Comparison of ENCODE assay signal across 28 cellular contexts in the genomic region with DNA sequence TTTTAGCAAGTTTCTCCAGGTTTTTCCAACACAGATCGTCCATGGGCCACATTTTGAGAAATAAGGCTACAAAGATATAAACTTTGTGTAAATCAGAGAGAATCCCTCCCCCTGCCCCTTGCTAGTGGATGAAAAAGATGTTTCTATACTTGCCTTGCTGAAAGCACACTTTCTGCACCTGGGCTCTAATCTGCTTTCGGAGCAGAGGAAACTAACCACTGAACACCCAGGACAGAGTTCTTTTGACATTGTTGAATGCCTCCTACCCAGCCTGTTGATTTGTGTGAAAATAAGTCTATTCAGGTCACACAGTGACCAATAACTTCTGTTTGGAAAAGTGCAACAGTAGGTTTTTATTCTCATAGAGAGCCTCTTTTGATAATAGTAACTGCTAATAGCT. TPM values are rescaled to one million over a fixed set of nuclear protein-coding genes. Genes with fewer than 3 reads are reported as not detected.
A peak's percentile ranks its signal among the peaks of the same experiment; 100 is the strongest.
DNase-seq lines count a peak whose midpoint lies in the region; ATAC-seq and TF ChIP-seq lines count a peak whose summit lies in the region.
"Had no signal": no experiment of that assay in that cellular context is flagged by ENCODE, and none has a peak within 500 bp of the region (broad histone marks: within the 10 kb centered on the region; RNA-seq: fewer than 3 reads in every experiment).

No MANE protein-coding gene starts in this region.

- H3K4me1 Mint-ChIP-seq in immature natural killer cell = peaks cover 91 to 99% of the 10 kb centered on the region in 2 donors
- H3K4me1 Mint-ChIP-seq in stimulated activated effector memory CD8-positive, alpha-beta T cell treated with anti-CD3 and anti-CD28 coated beads, Interleukin-12 subunit alpha, Interleukin-12 subunit beta, amount 100 ng/mL, for 72 hours = peaks cover 93% of the 10 kb centered on the region

- peak overlapping the region; percentile 65 to 97 (median 89) for H3K27ac Mint-ChIP-seq in immature natural killer cell
- peak overlapping the region; percentile 46 for H3K27ac Mint-ChIP-seq in stimulated activated effector memory CD8-positive, alpha-beta T cell treated with anti-CD3 and anti-CD28 coated beads, Interleukin-12 subunit alpha, Interleukin-12 subunit beta, amount 100 ng/mL, for 72 hours

- peak overlapping the region; percentile 68 to 86 (median 75) for H3K4me3 Mint-ChIP-seq in immature natural killer cell
- peak overlapping the region; percentile 50 for H3K4me3 Mint-ChIP-seq in stimulated activated effector memory CD8-positive, alpha-beta T cell treated with anti-CD3 and anti-CD28 coated beads, Interleukin-12 subunit alpha, Interleukin-12 subunit beta, amount 100 ng/mL, for 72 hours
- H3K4me3 Mint-ChIP-seq: activated T-cell treated with anti-CD3 and anti-CD28 coated beads, Interleukin-2, amount 50 U/mL, for 4 hours; CD14-positive monocyte; neural crest cell; T-cell had no signal

- H3K4me3 ChIP-seq in DOHH2 (ENCODE audit: low read length) (no peak overlapping the region), KMS-11 (IDR thresholded peaks at IDR 0.05; ENCODE audit: insufficient read depth, low read depth, low read length) (no peak overlapping the region), BE2C (ENCODE audit: low read depth, low read length) (no peak overlapping the region)
- H3K4me3 ChIP-seq: body of pancreas, lung, pancreas, smooth muscle cell, transverse colon had no signal

- no peaks in the 10 kb centered on the region for H3K9me3 ChIP-seq in DOHH2 (ENCODE audit: control insufficient read depth, insufficient read depth, low read length)
- H3K9me3 ChIP-seq in BE2C = no peaks in the 10 kb centered on the region
- H3K9me3 ChIP-seq: body of pancreas, pancreas, transverse colon had no signal

- no peaks in the 10 kb centered on the region for H3K9me3 Mint-ChIP-seq in immature natural killer cell
- H3K9me3 Mint-ChIP-seq in stimulated activated effector memory CD8-positive, alpha-beta T cell treated with anti-CD3 and anti-CD28 coated beads, Interleukin-12 subunit alpha, Interleukin-12 subunit beta, amount 100 ng/mL, for 72 hours = no peaks in the 10 kb centered on the region
- H3K9me3 Mint-ChIP-seq: activated T-cell treated with anti-CD3 and anti-CD28 coated beads, Interleukin-2, amount 50 U/mL, for 4 hours; neural crest cell; T-cell had no signal

- TF ChIP-seq CTCF in DOHH2 (IDR thresholded peaks at IDR 0.05; ENCODE audit: low read depth, low read length, poor library complexity, severe bottlenecking) (no peak), KMS-11 (conservative IDR thresholded peaks at IDR 0.05; ENCODE audit: low read depth, low read length) (no peak), BE2C (IDR thresholded peaks at IDR 0.05; ENCODE audit: low read depth, low read length) (no peak)

- H2AFZ ChIP-seq in KMS-11 (ENCODE audit: low read depth) = no peak overlapping the region

- ATAC-seq in stimulated activated effector memory CD8-positive, alpha-beta T cell treated with anti-CD3 and anti-CD28 coated beads, Interleukin-12 subunit alpha, Interleukin-12 subunit beta, amount 100 ng/mL, for 72 hours = no peak
- ATAC-seq in HG03342 (IDR thresholded peaks at IDR 0.05; ENCODE audit: unreplicated experiment) = no peak
- ATAC-seq: body of pancreas, HCT116, pancreas had no signal

- peaks cover 34 to 69% (median 48%) of the 10 kb centered on the region in 3 donors for H3K36me3 Mint-ChIP-seq in immature natural killer cell
- no peaks in the 10 kb centered on the region for H3K36me3 Mint-ChIP-seq in stimulated activated effector memory CD8-positive, alpha-beta T cell treated with anti-CD3 and anti-CD28 coated beads, Interleukin-12 subunit alpha, Interleukin-12 subunit beta, amount 100 ng/mL, for 72 hours

- no peaks in the 10 kb centered on the region for H3K9me2 ChIP-seq in DOHH2 (replicated peaks; ENCODE audit: control insufficient read depth, low read length)

- H4K20me1 ChIP-seq in DOHH2 (ENCODE audit: control insufficient read depth, insufficient read depth, low read depth, low read length) (no peaks in the 10 kb centered on the region), KMS-11 (ENCODE audit: insufficient read depth) (no peaks in the 10 kb centered on the region)

- H3F3A ChIP-seq in DOHH2 (ENCODE audit: control insufficient read depth, insufficient read depth) = peaks cover 10% of the 10 kb centered on the region

- H3K36me3 ChIP-seq in DOHH2 (ENCODE audit: control insufficient read depth, low read length) (peaks cover 5% of the 10 kb centered on the region; the same call in 1 of the 2 replicates), KMS-11 (ENCODE audit: insufficient read depth) (no peaks in the 10 kb centered on the region), BE2C (no peaks in the 10 kb centered on the region)
- H3K36me3 ChIP-seq: pancreas, transverse colon had no signal

- H3K4me1 ChIP-seq in DOHH2 (ENCODE audit: control insufficient read depth, low read length) = peaks cover 72% of the 10 kb centered on the region
- peaks cover 57% of the 10 kb centered on the region for H3K4me1 ChIP-seq in KMS-11 (ENCODE audit: low read depth, poor library complexity, severe bottlenecking)
- H3K4me1 ChIP-seq in BE2C = no peaks in the 10 kb centered on the region
- H3K4me1 ChIP-seq: body of pancreas, pancreas had no signal

- DNase-seq in immature natural killer cell (no peak), BE2C (no peak), NCI-H748 treated with DMSO at 0.1 percent for 48 hours (lab: John Stamatoyannopoulos, UW) (no peak)
- DNase-seq in stimulated activated effector memory CD8-positive, alpha-beta T cell treated with anti-CD3 and anti-CD28 coated beads, Interleukin-12 subunit alpha, Interleukin-12 subunit beta, amount 100 ng/mL, for 72 hours (ENCODE audit: low spot score in 2 of 2) = no peak
- DNase-seq: activated gamma-delta T cell treated with Interleukin-2 at 50 U/mL for 16 hours; activated T-cell treated with anti-CD3 and anti-CD28 coated beads, Interleukin-2, amount 50 U/mL, for 4 hours; body of pancreas; Calu3; cerebellar nuclear complex; DMS79; dorsolateral prefrontal cortex; GDM1; NCI-H1092; NCI-H187; pancreas; retina; stimulated activated CD4-positive, alpha-beta T cell treated with anti-CD3 and anti-CD28 coated beads, Interleukin-2, amount 100 ng/mL, for 24 hours; stimulated activated CD8-positive, alpha-beta memory T cell treated with anti-CD3 and anti-CD28 coated beads, Interleukin-4, amount 100 ng/mL, for 48 hours; T-cell; transverse colon had no signal

- no peak overlapping the region for H3K27ac ChIP-seq in DOHH2 (ENCODE audit: low read depth, low read length)
- peak overlapping the region; percentile 99 for H3K27ac ChIP-seq in KMS-11
- H3K27ac ChIP-seq: body of pancreas, pancreas had no signal

- H3K4me2 ChIP-seq in DOHH2 (ENCODE audit: low read length) (peak overlapping the region; percentile 48), KMS-11 (peak overlapping the region; percentile 99)
- H3K4me2 ChIP-seq: smooth muscle cell had no signal

- peaks cover 0 to 5% (median under 1%) of the 10 kb centered on the region in 3 donors for H3K27me3 Mint-ChIP-seq in immature natural killer cell (ENCODE audit: low read depth in 3 of 3)

- peak overlapping the region; percentile 90 for H3K9ac ChIP-seq in KMS-11

- H3K79me2 ChIP-seq in DOHH2 (ENCODE audit: control insufficient read depth, low read length) = no peaks in the 10 kb centered on the region
- peaks cover 93% of the 10 kb centered on the region for H3K79me2 ChIP-seq in KMS-11 (ENCODE audit: insufficient read depth, low read depth)

- H3K27me3 ChIP-seq in DOHH2 (ENCODE audit: control insufficient read depth, low read length) (no peaks in the 10 kb centered on the region), KMS-11 (ENCODE audit: insufficient read depth, low read depth) (no peaks in the 10 kb centered on the region), BE2C (no peaks in the 10 kb centered on the region)
- H3K27me3 ChIP-seq: body of pancreas, dorsolateral prefrontal cortex, pancreas, transverse colon had no signal

RNA-seq across cellular contexts. Expression of a gene that starts 7.5 kb away (rescaled TPM):
- polyA plus RNA-seq in immature natural killer cell = 10 to 100 TPM; 34.4 to 65.2 (median 54.1) TPM
- polyA plus RNA-seq in BE2C (2012; ENCODE audit: insufficient read depth, insufficient read length, low read depth) = 1.0 TPM
